ENCODE assay signal across 14 cellular contexts in the genomic region with DNA sequence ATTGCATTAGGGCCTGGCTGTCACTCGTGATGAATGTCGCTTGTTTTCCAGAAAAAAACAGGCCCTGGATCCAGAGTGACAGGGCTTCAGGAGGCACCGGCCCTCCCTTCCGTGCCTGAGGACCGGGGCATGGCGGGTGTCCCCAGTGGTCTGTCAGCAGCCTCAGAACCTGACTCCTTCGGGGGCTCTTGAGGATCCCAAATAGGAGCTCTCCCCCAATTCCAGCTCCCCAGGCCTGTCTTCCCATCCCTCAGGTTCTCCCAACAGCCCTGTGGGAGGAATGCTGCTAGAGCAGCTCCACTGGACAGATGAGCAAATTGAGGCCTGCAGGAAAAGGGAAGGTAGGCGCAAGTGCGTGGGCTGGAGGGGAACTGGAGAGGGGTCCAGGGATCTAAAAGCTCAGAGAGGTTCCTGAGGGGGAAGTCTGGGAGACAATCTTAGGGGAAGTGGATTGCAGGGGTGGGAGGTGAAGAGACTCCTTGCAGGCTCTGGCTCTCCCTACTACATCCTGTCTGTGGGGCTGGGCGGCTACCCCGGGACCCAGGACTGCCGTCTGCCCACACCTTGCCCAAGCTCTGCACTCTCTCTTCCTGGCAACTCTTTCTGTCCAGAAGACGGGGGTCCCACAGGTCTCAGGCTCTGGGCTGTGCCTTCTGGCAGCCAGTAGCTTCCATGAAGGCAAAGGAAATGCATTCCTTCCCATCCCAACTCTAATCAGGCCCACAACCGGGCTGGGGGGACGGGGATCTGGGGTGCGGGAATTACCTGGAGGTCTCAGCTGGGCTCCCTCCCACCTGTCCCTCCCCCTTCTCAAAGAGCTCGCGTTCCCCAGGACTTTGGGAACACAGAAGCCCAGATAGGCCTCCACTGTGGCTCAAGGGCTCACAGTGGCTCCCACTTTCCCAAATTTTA.
DNase-seq lines count a peak whose midpoint lies in the region; ATAC-seq and TF ChIP-seq lines count a peak whose summit lies in the region.
"Had no signal": no experiment of that assay in that cellular context is flagged by ENCODE, and none has a peak within 500 bp of the region (broad histone marks: within the 10 kb centered on the region; RNA-seq: fewer than 3 reads in every experiment).

No MANE protein-coding gene starts in this region.

- no peak overlapping the region for H3K23ac ChIP-seq in mesendoderm (ENCODE audit: low read length)

- no peaks in the 10 kb centered on the region for H3K79me2 ChIP-seq in mesendoderm (ENCODE audit: control insufficient read depth, insufficient read depth, low read length)

- H2BK5ac ChIP-seq in mesendoderm (ENCODE audit: low read length): no peak overlapping the region

- intact Hi-C loops in left cardiac atrium (cut with DNase I): no loop called here
- intact Hi-C loops in MCF 10A (cut with micrococcal nuclease): loop anchor here (10.0 kb wide), 1 partner anchor 107 kb away; a partner anchor contains a TSS

- no peak overlapping the region for H4K8ac ChIP-seq in mesendoderm (ENCODE audit: low read depth, low read length)

- no peaks in the 10 kb centered on the region for H3K9me3 Mint-ChIP-seq in MCF 10A (ENCODE audit: unreplicated experiment)
- H3K9me3 Mint-ChIP-seq: HFFc6 had no signal

- H3K9ac ChIP-seq in mesendoderm (ENCODE audit: low read length): no peak overlapping the region

- peak overlapping the region; percentile 76 for H3K27ac Mint-ChIP-seq in MCF 10A (ENCODE audit: low read depth, unreplicated experiment)
- H3K27ac Mint-ChIP-seq: HFFc6 had no signal

- H3K27ac ChIP-seq in right atrium auricular region: no peak overlapping the region
- H3K27ac ChIP-seq in mesendoderm (ENCODE audit: low read depth, low read length): peak overlapping the region; percentile 3

- POLR2A ChIA-PET in MCF 10A (lab: Yijun Ruan, JAX): interaction anchor here (0.5 to 2.5 kb wide), 8 partner anchors 11 to 407 kb away, joined by 3 to 17 read pairs (median 6); a partner anchor contains a TSS

- no peak overlapping the region for H3K4me2 ChIP-seq in mesendoderm (ENCODE audit: low read length)

- H3K4me3 ChIP-seq in right atrium auricular region (no peak overlapping the region), mesendoderm (ENCODE audit: low read length) (no peak overlapping the region)

- no peaks in the 10 kb centered on the region for H3K4me1 ChIP-seq in right atrium auricular region
- peaks cover 5% of the 10 kb centered on the region for H3K4me1 ChIP-seq in mesendoderm (ENCODE audit: control insufficient read depth, low read depth, low read length)

- no peaks in the 10 kb centered on the region for H3K27me3 Mint-ChIP-seq in MCF 10A (ENCODE audit: insufficient read depth, unreplicated experiment)

- H3K4ac ChIP-seq in mesendoderm (ENCODE audit: low read depth, low read length): no peak overlapping the region

- BruUV-seq in MCF 10A (replicated peaks; lab: Mats Ljungman, UMichigan): no TSS peak

- H3K36me3 ChIP-seq in right atrium auricular region: no peaks in the 10 kb centered on the region
- H3K36me3 ChIP-seq in mesendoderm (ENCODE audit: control insufficient read depth, insufficient read depth, low read length): no peaks in the 10 kb centered on the region

- no peak overlapping the region for H4K5ac ChIP-seq in mesendoderm (ENCODE audit: low read length)

- no peaks in the 10 kb centered on the region for H3K79me1 ChIP-seq in mesendoderm (ENCODE audit: low read length)

- no peak overlapping the region for H2BK120ac ChIP-seq in mesendoderm (ENCODE audit: low read depth, low read length)

- H2BK15ac ChIP-seq in mesendoderm (replicated peaks; ENCODE audit: low read depth): no peak overlapping the region

- DNase-seq in left cardiac atrium (peak; percentile 5), right atrium auricular region (ENCODE audit: low spot score) (no peak), MCF 10A (ENCODE audit: unreplicated experiment) (no peak), mesendoderm (peak; percentile 44), GOT3 (lab: John Stamatoyannopoulos, UW) (no peak), NOMO-1 treated with DMSO at 0.1 percent for 48 hours (lab: John Stamatoyannopoulos, UW; ENCODE audit: unreplicated experiment) (no peak)
- DNase-seq: activated CD4-positive, alpha-beta T cell treated with anti-CD3 and anti-CD28 coated beads for 1 hour; activated T-cell treated with anti-CD3 and anti-CD28 coated beads, Interleukin-2, amount 50 U/mL, for 1 hour; Calu3; HFFc6; NK-92 treated with Interleukin-12 subunit alpha and Interleukin-12 subunit beta, amount 100 ng/mL, for 24 hours; stimulated activated naive CD8-positive, alpha-beta T cell treated with anti-CD3 and anti-CD28 coated beads, Interleukin-15, Interleukin-2, amounts not matched to agents 100 U/mL and 50 U/mL, for 24 hours had no signal

- H3K18ac ChIP-seq in mesendoderm (ENCODE audit: low read length): peak overlapping the region; percentile 44

- peak overlapping the region; percentile 72 for H3K4me3 Mint-ChIP-seq in MCF 10A (ENCODE audit: unreplicated experiment)
- H3K4me3 Mint-ChIP-seq: HFFc6 had no signal

- ATAC-seq in left cardiac atrium (no peak), GM18520 (IDR thresholded peaks at IDR 0.05; ENCODE audit: unreplicated experiment) (no peak), GM18868 (IDR thresholded peaks at IDR 0.05; ENCODE audit: unreplicated experiment) (no peak)
- ATAC-seq: stimulated activated naive CD8-positive, alpha-beta T cell treated with anti-CD3 and anti-CD28 coated beads, Interleukin-15, Interleukin-2, amounts not matched to agents 100 U/mL and 50 U/mL, for 24 hours had no signal

- CTCF ChIA-PET in MCF 10A (lab: Yijun Ruan, JAX): no interaction called here

- H3K27me3 ChIP-seq in right atrium auricular region (no peaks in the 10 kb centered on the region), mesendoderm (ENCODE audit: insufficient read depth, low read length, poor library complexity) (no peaks in the 10 kb centered on the region)

- H3K36me3 Mint-ChIP-seq in MCF 10A (ENCODE audit: insufficient read depth, unreplicated experiment): peaks cover 7% of the 10 kb centered on the region

- H2AK5ac ChIP-seq in mesendoderm (ENCODE audit: low read length): no peak overlapping the region

- H3K56ac ChIP-seq in mesendoderm (ENCODE audit: low read length): peak overlapping the region; percentile 86

- H3K4me1 Mint-ChIP-seq in MCF 10A (ENCODE audit: insufficient read depth, unreplicated experiment): peaks cover 48% of the 10 kb centered on the region

- TF ChIP-seq CTCF in right atrium auricular region (IDR thresholded peaks at IDR 0.05) (no peak), MCF 10A (IDR thresholded peaks at IDR 0.05; ENCODE audit: unreplicated experiment) (no peak)

- H3K9me3 ChIP-seq in right atrium auricular region: no peaks in the 10 kb centered on the region

- WGBS in mesendoderm (ENCODE audit: extremely low coverage, insufficient coverage, low lambda C conversion rate): no CpG with 5 or more reads among the region's 18 CpGs

Comparison
In these comparisons a context has a peak if more than half of its experiments do, and no peak if none do; other contexts are left out.
1. DNase-seq: peak in left cardiac atrium (single experiment) and mesendoderm (single experiment); none in right atrium auricular region (single experiment), MCF 10A (single experiment), GOT3 (single experiment) and NOMO-1 treated with DMSO at 0.1 percent for 48 hours (single experiment).